ENCODE assay signal across 20 cellular contexts in the genomic region with DNA sequence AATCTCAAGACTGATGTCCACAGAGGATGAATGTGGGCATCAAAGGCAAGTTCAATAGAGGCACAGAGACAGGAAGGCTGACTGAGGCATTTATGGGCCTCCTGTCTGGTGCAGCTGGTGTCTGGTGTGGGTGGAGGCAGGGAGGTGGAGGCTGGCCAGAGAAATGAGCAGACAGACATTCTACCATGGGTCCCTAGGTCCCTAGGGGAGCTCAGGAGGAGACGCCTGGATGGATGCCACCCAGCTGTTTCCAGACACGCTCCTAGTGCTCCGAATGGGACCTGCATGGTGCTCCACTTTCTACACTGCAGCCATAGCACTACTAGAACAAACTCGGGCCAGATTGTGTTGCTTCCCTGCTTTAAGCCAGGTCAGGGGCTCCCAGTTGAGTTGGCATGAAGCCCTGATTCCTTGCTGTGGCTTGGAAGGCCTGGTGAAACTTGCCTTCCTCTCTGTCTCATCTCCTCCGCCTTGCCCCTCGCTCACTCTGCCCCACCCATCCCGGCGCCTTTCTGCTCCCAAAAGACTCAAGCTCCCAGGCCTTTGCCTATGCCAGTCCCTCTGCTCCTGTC. TPM values are rescaled to one million over a fixed set of nuclear protein-coding genes. Genes with fewer than 3 reads are reported as not detected.
"Had no signal": no experiment of that assay in that cellular context is flagged by ENCODE, and none has a peak within 500 bp of the region (broad histone marks: within the 10 kb centered on the region; RNA-seq: fewer than 3 reads in every experiment).

No MANE protein-coding gene starts in this region.

- H3K4me1 ChIP-seq: right atrium auricular region had no signal

- DNase-seq: activated CD4-positive, alpha-beta T cell treated with anti-CD3 and anti-CD28 coated beads, Interleukin-2, amount 10 ng/mL, durations not matched to agents 24 days and 14 days; activated CD8-positive, alpha-beta T cell treated with anti-CD3 and anti-CD28 coated beads for 36 hours; activated naive CD4-positive, alpha-beta T cell; activated naive CD8-positive, alpha-beta T cell treated with anti-CD3 and anti-CD28 coated beads for 36 hours; activated T-cell treated with anti-CD3 and anti-CD28 coated beads, Interleukin-2, amount 50 U/mL, for 1 hour; amygdala; body of pancreas; effector memory CD8-positive, alpha-beta T cell; foreskin fibroblast; occipital lobe; stimulated activated CD4-positive, alpha-beta T cell treated with anti-CD3 and anti-CD28 coated beads, Interleukin-2, amount 100 ng/mL, for 48 hours; stomach; T1000; upper lobe of right lung had no signal

- H3K9me3 ChIP-seq: body of pancreas, upper lobe of right lung had no signal

- H3K4me3 ChIP-seq: body of pancreas, hepatocyte, lung, right atrium auricular region, stomach, upper lobe of right lung had no signal

- H3K27ac ChIP-seq: body of pancreas, hepatocyte, right atrium auricular region, upper lobe of right lung had no signal

- H3K27me3 ChIP-seq: body of pancreas, hepatocyte, right atrium auricular region, stomach, upper lobe of right lung had no signal

- ATAC-seq: activated CD8-positive, alpha-beta T cell treated with anti-CD3 and anti-CD28 coated beads for 36 hours; activated T-helper 17 cell treated with anti-CD3 and anti-CD28 coated beads, Interleukin-2, amount 50 U/mL, for 72 hours; body of pancreas; effector memory CD8-positive, alpha-beta T cell; natural killer cell treated with Interleukin-12 subunit alpha and Interleukin-12 subunit beta and Interleukin-15 and Interleukin-18, amount 100 ng/mL, for 72 hours; upper lobe of right lung had no signal

- H3K36me3 ChIP-seq: right atrium auricular region, stomach, upper lobe of right lung had no signal

RNA-seq across cellular contexts. Expression of a gene that starts 25.3 kb away (rescaled TPM):
- total RNA-seq: activated CD8-positive, alpha-beta T cell treated with anti-CD3 and anti-CD28 coated beads for 36 hours; natural killer cell treated with Interleukin-12 subunit alpha and Interleukin-12 subunit beta and Interleukin-15 and Interleukin-18, amount 100 ng/mL, for 72 hours; T-helper 1 cell treated with Interleukin-12 subunit alpha and Interleukin-12 subunit beta and Interleukin-4 antibody, amounts not matched to agents 30 ng/mL and 1 ng/mL, for 36 hours had no signal
